12 cellular contexts compared by ENCODE assay signal in the genomic region with DNA sequence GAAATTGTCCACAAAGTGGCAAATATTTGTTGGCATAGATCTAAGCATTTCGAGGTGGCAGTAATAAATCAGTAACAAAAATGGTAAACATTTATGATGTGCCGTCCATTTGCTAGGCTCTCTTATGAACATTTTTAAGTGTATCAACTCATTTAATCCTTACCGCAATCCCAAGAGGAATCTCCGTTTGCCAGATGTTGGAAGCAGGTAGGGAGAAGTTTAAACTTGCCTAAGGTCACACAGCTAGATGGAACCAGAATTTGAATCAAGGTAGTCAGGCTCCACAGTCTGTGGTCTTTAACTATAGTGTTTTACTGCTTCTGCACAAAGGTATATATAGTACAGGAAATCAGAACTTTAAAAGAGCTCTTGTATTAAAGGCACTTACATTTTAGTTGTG. TPM values are rescaled to one million over a fixed set of nuclear protein-coding genes. Genes with fewer than 3 reads are reported as not detected.
DNase-seq lines count a peak whose midpoint lies in the region; ATAC-seq and TF ChIP-seq lines count a peak whose summit lies in the region.
"Had no signal": no experiment of that assay in that cellular context is flagged by ENCODE, and none has a peak within 500 bp of the region (broad histone marks: within the 10 kb centered on the region; RNA-seq: fewer than 3 reads in every experiment).

No MANE protein-coding gene starts in this region.

- peak overlapping the region; percentile 96 for H3K4me3 Mint-ChIP-seq in T-helper 2 cell treated with Interferon-gamma antibody and Interleukin-4, amounts not matched to agents 5 μg/mL and 100 μg/mL, for 36 hours
- peak overlapping the region; percentile 99 for H3K4me3 Mint-ChIP-seq in stimulated activated effector memory CD8-positive, alpha-beta T cell treated with anti-CD3 and anti-CD28 coated beads, Interleukin-12 subunit alpha, Interleukin-12 subunit beta, amount 100 ng/mL, for 72 hours

- no peaks in the 10 kb centered on the region for H3K27me3 ChIP-seq in Panc1 (ENCODE audit: control insufficient read depth, insufficient read depth, low read length)
- H3K27me3 ChIP-seq in esophagus muscularis mucosa = no peaks in the 10 kb centered on the region
- H3K27me3 ChIP-seq: thyroid gland had no signal

- H3K4me3 ChIP-seq in Panc1 (ENCODE audit: low read depth in 2 of 2, low read length in 2 of 2) (peak overlapping the region; percentile 85 to 93), esophagus muscularis mucosa (peak overlapping the region in 2 of 4 donors; percentile 93 to 98)
- H3K4me3 ChIP-seq: thyroid gland had no signal

- CTCF ChIA-PET in Panc1 (lab: Charles Lee) = no interaction called here

- H3K9me3 ChIP-seq in Panc1 (ENCODE audit: control insufficient read depth, insufficient read depth, low read depth, low read length) (peaks cover 16% of the 10 kb centered on the region; the same call in 1 of the 2 replicates), esophagus muscularis mucosa (no peaks in the 10 kb centered on the region)
- H3K9me3 ChIP-seq: thyroid gland had no signal

- peaks cover 16% of the 10 kb centered on the region for H3K9me3 Mint-ChIP-seq in T-helper 2 cell treated with Interferon-gamma antibody and Interleukin-4, amounts not matched to agents 5 μg/mL and 100 μg/mL, for 36 hours
- H3K9me3 Mint-ChIP-seq in stimulated activated effector memory CD8-positive, alpha-beta T cell treated with anti-CD3 and anti-CD28 coated beads, Interleukin-12 subunit alpha, Interleukin-12 subunit beta, amount 100 ng/mL, for 72 hours = no peaks in the 10 kb centered on the region

- ATAC-seq in Panc1 (no peak), GM19397 (IDR thresholded peaks at IDR 0.05; ENCODE audit: unreplicated experiment) (no peak)
- no peak for ATAC-seq in stimulated activated effector memory CD8-positive, alpha-beta T cell treated with anti-CD3 and anti-CD28 coated beads, Interleukin-12 subunit alpha, Interleukin-12 subunit beta, amount 100 ng/mL, for 72 hours
- ATAC-seq: esophagus mucosa had no signal

- POLR2A ChIA-PET in Panc1 (lab: Charles Lee) = no interaction called here

- no peaks in the 10 kb centered on the region for H3K27me3 Mint-ChIP-seq in T-helper 2 cell treated with Interferon-gamma antibody and Interleukin-4, amounts not matched to agents 5 μg/mL and 100 μg/mL, for 36 hours (ENCODE audit: low read depth)

- TF ChIP-seq POLR2A in esophagus muscularis mucosa (IDR thresholded peaks at IDR 0.05; ENCODE audit: low read depth) = no peak

- H3K27ac Mint-ChIP-seq in T-helper 2 cell treated with Interferon-gamma antibody and Interleukin-4, amounts not matched to agents 5 μg/mL and 100 μg/mL, for 36 hours = no peak overlapping the region
- H3K27ac Mint-ChIP-seq in stimulated activated effector memory CD8-positive, alpha-beta T cell treated with anti-CD3 and anti-CD28 coated beads, Interleukin-12 subunit alpha, Interleukin-12 subunit beta, amount 100 ng/mL, for 72 hours = peak overlapping the region; percentile 7

- intact Hi-C loops in Panc1 (cut with micrococcal nuclease; ENCODE audit: unreplicated experiment) = no loop called here
- intact Hi-C loops in esophagus muscularis mucosa (cut with DNase I) = no loop called here

- TF ChIP-seq CTCF in Panc1 (IDR thresholded peaks at IDR 0.05) (no peak), esophagus muscularis mucosa (IDR thresholded peaks at IDR 0.05) (no peak)

- TF ChIP-seq EP300 in esophagus muscularis mucosa (IDR thresholded peaks at IDR 0.05) = no peak

- WGBS in esophagus muscularis mucosa = 77% methylated on average over 4 of the region's 4 CpGs

- in situ Hi-C loops in Panc1 (cut with HindIII; ENCODE audit: low pct_unique_long_range_greater_than_20kb, low sequenced_read_pairs) = no loop called here

- H3K27ac ChIP-seq in Panc1 (ENCODE audit: low read length) (peak overlapping the region; percentile 98), esophagus muscularis mucosa (replicated peaks in 1 of 4) (peak overlapping the region in 3 of 4 donors; percentile 97)

- peaks cover 29% of the 10 kb centered on the region for H3K4me1 ChIP-seq in Panc1 (ENCODE audit: control insufficient read depth, insufficient read depth, low read length)
- H3K4me1 ChIP-seq in esophagus muscularis mucosa = peaks cover 26 to 50% (median 44%) of the 10 kb centered on the region in 4 donors

- H3K36me3 ChIP-seq in Panc1 (ENCODE audit: control insufficient read depth, insufficient read depth, low read length) (no peaks in the 10 kb centered on the region; the same call in none of the 2 replicates), esophagus muscularis mucosa (peaks cover 0 to 6% (median 0%) of the 10 kb centered on the region in 4 donors)
- H3K36me3 ChIP-seq: thyroid gland had no signal

- DNase-seq in T-helper 2 cell treated with Interferon-gamma antibody and Interleukin-4, amounts not matched to agents 5 μg/mL and 100 μg/mL, for 36 hours (ENCODE audit: low spot score) = no peak
- DNase-seq in T-helper 2 cell = no peak
- DNase-seq in Panc1 (ENCODE audit: low read depth, low spot score) = no peak
- no peak for DNase-seq in esophagus muscularis mucosa (ENCODE audit: extremely low spot score)
- no peak for DNase-seq in stimulated activated effector memory CD8-positive, alpha-beta T cell treated with anti-CD3 and anti-CD28 coated beads, Interleukin-12 subunit alpha, Interleukin-12 subunit beta, amount 100 ng/mL, for 72 hours (ENCODE audit: low spot score in 2 of 2)
- no peak for DNase-seq in HuH-7 (ENCODE audit: low spot score)
- DNase-seq in HT-29 (ENCODE audit: low spot score) = no peak
- DNase-seq: midbrain, Right ventricle myocardium superior, thyroid gland had no signal

- BruUV-seq in Panc1 (replicated peaks; lab: Mats Ljungman, UMichigan) = no TSS peak

- peaks cover 30% of the 10 kb centered on the region for H3K36me3 Mint-ChIP-seq in T-helper 2 cell treated with Interferon-gamma antibody and Interleukin-4, amounts not matched to agents 5 μg/mL and 100 μg/mL, for 36 hours (ENCODE audit: low read depth)
- peaks cover 23% of the 10 kb centered on the region for H3K36me3 Mint-ChIP-seq in stimulated activated effector memory CD8-positive, alpha-beta T cell treated with anti-CD3 and anti-CD28 coated beads, Interleukin-12 subunit alpha, Interleukin-12 subunit beta, amount 100 ng/mL, for 72 hours

- H3K4me1 Mint-ChIP-seq in T-helper 2 cell treated with Interferon-gamma antibody and Interleukin-4, amounts not matched to agents 5 μg/mL and 100 μg/mL, for 36 hours (ENCODE audit: low read depth) = peaks cover 36% of the 10 kb centered on the region
- H3K4me1 Mint-ChIP-seq in stimulated activated effector memory CD8-positive, alpha-beta T cell treated with anti-CD3 and anti-CD28 coated beads, Interleukin-12 subunit alpha, Interleukin-12 subunit beta, amount 100 ng/mL, for 72 hours = peaks cover 61% of the 10 kb centered on the region

RNA-seq across cellular contexts. Expression of gene MKLN1, which starts 2.6 kb away (rescaled TPM):
- total RNA-seq in Panc1 (2021; ENCODE audit: unreplicated experiment) (46.4 TPM), esophagus muscularis mucosa (10 to 100 TPM; 37.9 to 55.2 (median 41.3) TPM)
- polyA plus RNA-seq in Panc1 (2012; ENCODE audit: insufficient read length) = 17.1 TPM
- total RNA-seq in HT-29 (2014; rRNA removed; shearing (Covaris generic)) = 11.2 and 12.1 TPM in 2 replicates
